ENCODE assay signal across 14 cellular contexts in the genomic region with DNA sequence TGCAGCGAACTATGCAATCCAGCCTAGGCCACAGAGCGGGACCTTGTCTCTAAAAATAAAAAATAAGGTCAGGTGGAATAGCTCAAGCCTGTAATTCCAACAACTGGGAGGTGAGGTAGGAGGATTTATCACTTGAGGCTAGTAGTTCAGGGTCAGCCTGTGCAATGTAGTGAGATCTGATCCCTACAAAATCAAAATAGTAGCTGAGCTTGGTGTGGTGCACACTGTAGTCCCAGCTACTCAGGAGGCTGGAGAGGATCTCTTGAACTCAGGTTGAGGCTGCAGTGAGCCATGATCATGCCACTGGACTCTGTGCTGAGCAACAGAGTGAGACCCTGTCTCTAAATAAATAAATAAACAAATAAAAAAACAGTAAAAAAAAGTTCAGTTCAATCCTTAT. TPM values are rescaled to one million over a fixed set of nuclear protein-coding genes. Genes with fewer than 3 reads are reported as not detected.
A peak's percentile ranks its signal among the peaks of the same experiment; 100 is the strongest.
DNase-seq lines count a peak whose midpoint lies in the region; ATAC-seq and TF ChIP-seq lines count a peak whose summit lies in the region.
"Had no signal": no experiment of that assay in that cellular context is flagged by ENCODE, and none has a peak within 500 bp of the region (broad histone marks: within the 10 kb centered on the region; RNA-seq: fewer than 3 reads in every experiment).

No MANE protein-coding gene starts in this region.

- TF ChIP-seq CTCF in cardiac muscle cell (IDR thresholded peaks at IDR 0.05; ENCODE audit: low read depth, low read length), result no peak
- no peak for TF ChIP-seq CTCF in Loucy (conservative IDR thresholded peaks at IDR 0.05; ENCODE audit: low read length)
- TF ChIP-seq CTCF in MM.1S (IDR thresholded peaks at IDR 0.05; ENCODE audit: low read length), result no peak

- H3K27me3 ChIP-seq in cardiac muscle cell, result no peaks in the 10 kb centered on the region
- H3K27me3 ChIP-seq in right cardiac atrium (ENCODE audit: control insufficient read depth, insufficient read depth), result no peaks in the 10 kb centered on the region
- H3K27me3 ChIP-seq in Loucy (ENCODE audit: insufficient read depth, low read length, poor library complexity, severe bottlenecking), result no peaks in the 10 kb centered on the region
- H3K27me3 ChIP-seq in MM.1S (replicated peaks; ENCODE audit: insufficient read depth, low read length), result no peaks in the 10 kb centered on the region
- H3K27me3 ChIP-seq: BLaER1 had no signal

- no peaks in the 10 kb centered on the region for H3F3A ChIP-seq in Loucy (ENCODE audit: low read depth)
- H3F3A ChIP-seq in MM.1S (ENCODE audit: insufficient read depth, low read length), result peaks cover 12% of the 10 kb centered on the region

- WGBS in right cardiac atrium, result 94% methylated on average over 2 of the region's 2 CpGs

- no peak overlapping the region for H3K9ac ChIP-seq in Loucy (ENCODE audit: low read depth, low read length, poor library complexity, severe bottlenecking)
- H3K9ac ChIP-seq in MM.1S (ENCODE audit: low read length), result no peak overlapping the region
- H3K9ac ChIP-seq: BLaER1 had no signal

- H3K27ac ChIP-seq in cardiac muscle cell (peak overlapping the region; percentile 8), right cardiac atrium (ENCODE audit: low read length) (no peak overlapping the region), MM.1S (ENCODE audit: low read length) (no peak overlapping the region)
- H3K27ac ChIP-seq: BLaER1 had no signal

- ATAC-seq in right cardiac atrium, result no peak

- H3K9me2 ChIP-seq in Loucy (replicated peaks; ENCODE audit: low read depth, low read length) (no peaks in the 10 kb centered on the region), MM.1S (replicated peaks; ENCODE audit: insufficient read depth, low read length) (no peaks in the 10 kb centered on the region)

- H4K20me1 ChIP-seq in Loucy (ENCODE audit: insufficient read depth, low read length, poor library complexity, severe bottlenecking) (peaks cover 65% of the 10 kb centered on the region), MM.1S (ENCODE audit: insufficient read depth, low read length) (no peaks in the 10 kb centered on the region)

- H3K9me3 ChIP-seq in cardiac muscle cell (ENCODE audit: low read depth) (no peaks in the 10 kb centered on the region), right cardiac atrium (ENCODE audit: control insufficient read depth, low read length) (no peaks in the 10 kb centered on the region), Loucy (ENCODE audit: insufficient read depth, low read depth, low read length) (no peaks in the 10 kb centered on the region), MM.1S (replicated peaks; ENCODE audit: insufficient read depth, low read length) (no peaks in the 10 kb centered on the region)
- H3K9me3 ChIP-seq: BLaER1, HAP-1 had no signal

- DNase-seq in cardiac muscle cell (ENCODE audit: low read depth in 1 of 2, low spot score in 1 of 2), result no peak
- no peak for DNase-seq in right cardiac atrium
- peak; percentile 31 for DNase-seq in left kidney (ENCODE audit: low read depth, low spot score)
- DNase-seq in MM.1S, result no peak
- DNase-seq in activated gamma-delta T cell treated with Interleukin-2 at 50 U/mL for 16 hours, result no peak
- DNase-seq in activated CD4-positive, alpha-beta T cell treated with anti-CD3 and anti-CD28 coated beads, Interleukin-2, amount 50 U/mL, for 1 hour, result no peak
- DNase-seq: 8988T; CD4-positive, alpha-beta memory T cell; DMS153; DMS79; GDM1 had no signal

- H3K4me2 ChIP-seq in Loucy (ENCODE audit: low read depth, low read length, poor library complexity, severe bottlenecking) (peak overlapping the region; percentile 95), MM.1S (ENCODE audit: low read depth, low read length) (no peak overlapping the region)
- H3K4me2 ChIP-seq: BLaER1 had no signal

- H2AFZ ChIP-seq in Loucy (ENCODE audit: low read length) (no peak overlapping the region), MM.1S (ENCODE audit: low read length) (no peak overlapping the region)

- H3K79me2 ChIP-seq in Loucy (ENCODE audit: insufficient read depth, low read length) (peaks cover 65% of the 10 kb centered on the region), MM.1S (ENCODE audit: low read length) (peaks cover 64% of the 10 kb centered on the region)

- H3K4me1 ChIP-seq in cardiac muscle cell (ENCODE audit: low read depth) (peaks cover 21% of the 10 kb centered on the region), right cardiac atrium (ENCODE audit: control insufficient read depth, insufficient read depth, low read length) (no peaks in the 10 kb centered on the region), Loucy (ENCODE audit: insufficient read depth, low read length, poor library complexity, severe bottlenecking) (peaks cover 62% of the 10 kb centered on the region), MM.1S (ENCODE audit: low read length) (peaks cover 20% of the 10 kb centered on the region)

- intact Hi-C loops in right cardiac atrium (cut with DNase I), result no loop called here

- H3K36me3 ChIP-seq in cardiac muscle cell, result no peaks in the 10 kb centered on the region
- H3K36me3 ChIP-seq in Loucy (ENCODE audit: insufficient read depth, low read length), result no peaks in the 10 kb centered on the region
- H3K36me3 ChIP-seq in MM.1S (replicated peaks; ENCODE audit: insufficient read depth, low read length), result no peaks in the 10 kb centered on the region
- H3K36me3 ChIP-seq: BLaER1 had no signal

- H3K4me3 ChIP-seq in cardiac muscle cell, result no peak overlapping the region
- no peak overlapping the region for H3K4me3 ChIP-seq in right cardiac atrium (ENCODE audit: low read length)
- H3K4me3 ChIP-seq in Loucy (ENCODE audit: low read length, poor library complexity, severe bottlenecking), result peak overlapping the region; percentile 31
- H3K4me3 ChIP-seq in MM.1S (ENCODE audit: low read length), result no peak overlapping the region
- H3K4me3 ChIP-seq: BLaER1, HAP-1 had no signal

RNA-seq across cellular contexts. Expression of a gene that starts 5.7 kb away (rescaled TPM):
- total RNA-seq in cardiac muscle cell (17.7 and 44.5 TPM in 2 replicates), right cardiac atrium (10 to 100 TPM; 29.8 to 37.0 (median 34.6) TPM)
- polyA plus RNA-seq in cardiac muscle cell (45.6 and 51.4 TPM in 2 replicates), right cardiac atrium (5.6 TPM)

RNA-seq across cellular contexts. Expression of a gene that starts 6.0 kb away (rescaled TPM):
- total RNA-seq in cardiac muscle cell, result 72.6 and 116 TPM in 2 replicates
- 44.0 and 56.3 TPM in 2 replicates for polyA plus RNA-seq in cardiac muscle cell
- 10 to 100 TPM; 36.7 to 55.2 (median 45.8) TPM for total RNA-seq in right cardiac atrium
- polyA plus RNA-seq in right cardiac atrium, result 13.9 TPM
